18 cellular contexts compared by ENCODE assay signal in genomic region chr18:1412660-1413659, GRCh38.
"Had no signal": no experiment of that assay in that cellular context is flagged by ENCODE, and none has a peak within 500 bp of the region (broad histone marks: within the 10 kb centered on the region; RNA-seq: fewer than 3 reads in every experiment).

No MANE protein-coding gene starts in this region.

- DNase-seq: activated CD4-positive, alpha-beta T cell treated with anti-CD3 and anti-CD28 coated beads for 1 hour; activated CD8-positive, alpha-beta memory T cell treated with anti-CD3 and anti-CD28 coated beads for 24 hours; activated CD8-positive, alpha-beta memory T cell treated with anti-CD3 and anti-CD28 coated beads, Interleukin-2, amount 50 U/mL, for 48 hours; activated effector memory CD4-positive, alpha-beta T cell treated with Interleukin-2 at 50 U/mL for 16 hours; activated naive CD4-positive, alpha-beta T cell treated with anti-CD3 and anti-CD28 coated beads, Interleukin-2, amount 50 U/mL, for 16 hours; activated T-cell treated with anti-CD3 and anti-CD28 coated beads, Interleukin-2, amount 50 U/mL, for 48 hours; effector CD4-positive, alpha-beta T cell; esophagus squamous epithelium; mesenchymal stem cell; natural killer cell; pancreas; stimulated activated CD4-positive, alpha-beta T cell treated with anti-CD3 and anti-CD28 coated beads, Interleukin-4, amount 100 ng/mL, for 24 hours; WERI-Rb-1 had no signal

- H3K27ac ChIP-seq: ascending aorta, breast epithelium, esophagus squamous epithelium, pancreas, WERI-Rb-1 had no signal

- H3K9me3 ChIP-seq: ascending aorta, breast epithelium, esophagus squamous epithelium, pancreas had no signal

- ATAC-seq: natural killer cell; pancreas; sciatic nerve; stimulated activated memory B cell treated with anti-CD40 and anti-IgM and Interleukin-4, amounts not matched to agents 10 μg/mL and 1 μg/mL and 100 μg/mL, for 72 hours had no signal

- H3K4me3 ChIP-seq: ascending aorta, breast epithelium, esophagus squamous epithelium, pancreas, smooth muscle cell had no signal

- H3K4me1 ChIP-seq: ascending aorta, breast epithelium, esophagus squamous epithelium had no signal

- H3K4me2 ChIP-seq: smooth muscle cell had no signal

- H3K36me3 ChIP-seq: ascending aorta, breast epithelium, esophagus squamous epithelium, pancreas, WERI-Rb-1 had no signal

- H3K27me3 ChIP-seq: ascending aorta, breast epithelium, esophagus squamous epithelium, pancreas had no signal
